15 cellular contexts compared by ENCODE assay signal in the genomic region with DNA sequence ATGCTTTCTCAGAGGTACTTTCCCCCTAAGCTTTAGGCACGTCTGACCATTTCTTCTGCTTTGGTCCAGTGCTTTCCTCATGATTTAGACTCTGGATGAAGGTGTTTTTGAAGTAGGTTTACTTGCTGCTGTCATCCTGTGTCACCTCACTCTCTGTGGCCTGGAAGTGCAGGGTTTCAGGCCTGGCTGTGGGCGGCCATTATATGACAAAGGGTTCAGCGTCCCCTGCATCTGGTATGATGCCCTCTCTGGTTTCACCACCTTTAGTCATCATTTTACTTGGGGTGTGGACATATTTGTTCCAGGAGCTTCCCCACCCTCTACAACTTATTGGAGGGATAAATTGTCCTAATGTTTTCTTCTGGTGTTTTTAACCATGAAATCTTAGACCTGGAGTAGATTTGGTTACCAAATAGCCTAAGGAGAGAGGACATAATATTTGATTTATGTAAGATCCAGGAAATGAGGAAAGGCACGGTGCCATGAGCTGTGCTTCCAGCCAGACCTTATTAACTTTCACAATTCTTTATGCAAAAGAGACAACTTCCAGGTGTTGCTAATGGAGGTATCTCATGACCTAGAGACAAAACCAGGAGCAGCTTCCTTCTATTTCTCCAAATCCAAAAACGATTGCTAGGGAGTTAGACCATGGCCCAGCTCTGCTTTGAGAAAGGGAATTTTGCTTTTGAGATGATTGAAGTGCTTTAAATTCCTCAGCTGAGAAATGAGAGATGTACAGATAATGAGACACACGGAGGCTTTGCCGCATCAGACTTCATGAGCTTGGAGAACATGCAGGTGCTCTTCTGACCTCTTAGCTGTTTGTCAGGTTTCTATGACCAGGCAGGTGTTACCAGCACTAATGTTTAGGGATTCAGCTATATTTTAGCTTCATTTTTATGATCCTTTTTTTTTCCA. TPM values are rescaled to one million over a fixed set of nuclear protein-coding genes. Genes with fewer than 3 reads are reported as not detected.
DNase-seq lines count a peak whose midpoint lies in the region; ATAC-seq, FAIRE-seq and TF ChIP-seq lines count a peak whose summit lies in the region.
"Had no signal": no experiment of that assay in that cellular context is flagged by ENCODE, and none has a peak within 500 bp of the region (broad histone marks: within the 10 kb centered on the region; RNA-seq: fewer than 3 reads in every experiment).

No MANE protein-coding gene starts in this region.

- H2BK120ac ChIP-seq in IMR-90 (ENCODE audit: low read depth, low read length) = no peak overlapping the region

- peaks cover 42 to 70% of the 10 kb centered on the region in 2 experiments for H3K79me1 ChIP-seq in IMR-90 (ENCODE audit: low read depth in 1 of 2, low read length in 2 of 2)

- H2BK20ac ChIP-seq in IMR-90 (ENCODE audit: low read depth, low read length) = no peak overlapping the region

- dilution Hi-C loops in IMR-90 (cut with HindIII; ENCODE audit: low sequenced_read_pairs, unreplicated experiment) = no loop called here

- H3K4me3 Mint-ChIP-seq in nephron progenitor cell = no peak overlapping the region
- H3K4me3 Mint-ChIP-seq: B cell had no signal

- H2AK9ac ChIP-seq in IMR-90 (replicated peaks; ENCODE audit: low read depth, low read length, poor library complexity) = no peak overlapping the region

- H3K4me1 ChIP-seq in A673 (ENCODE audit: insufficient read depth, low read length, poor library complexity, severe bottlenecking) (peaks cover 29% of the 10 kb centered on the region), IMR-90 (ENCODE audit: control insufficient read depth, insufficient read depth, low read length) (peaks cover 13% of the 10 kb centered on the region; the same call in 1 of the 2 replicates), small intestine (ENCODE audit: control insufficient read depth in 2 of 2, insufficient read depth in 1 of 2, low read depth in 1 of 2, low read length in 1 of 2) (peaks cover 0 to 6% of the 10 kb centered on the region in 2 donors)

- no peak for FAIRE-seq in small intestine (lab: Jason Lieb, UNC)

- TF ChIP-seq RAD21 in IMR-90 (IDR thresholded peaks at IDR 0.05; ENCODE audit: low read length) = no peak

- intact Hi-C loops in A673 (cut with micrococcal nuclease; ENCODE audit: unreplicated experiment) (no loop called here), IMR-90 (cut with micrococcal nuclease) (no loop called here)

- H3K36me3 Mint-ChIP-seq in nephron progenitor cell (ENCODE audit: low read depth) = peaks cover 19% of the 10 kb centered on the region

- no peak overlapping the region for H2AFZ ChIP-seq in IMR-90 (replicated peaks; ENCODE audit: low read length, poor library complexity)

- H4K91ac ChIP-seq in IMR-90 (ENCODE audit: insufficient read depth, low read depth, low read length) = no peak overlapping the region

- peaks cover 75% of the 10 kb centered on the region for H4K20me1 ChIP-seq in IMR-90 (ENCODE audit: insufficient read depth, low read length)

- no peak overlapping the region for H4K8ac ChIP-seq in IMR-90 (ENCODE audit: low read depth in 2 of 2, low read length in 2 of 2)

- CTCF ChIA-PET in A673 (lab: Charles Lee) = no interaction called here
- CTCF ChIA-PET in IMR-90 (lab: Yijun Ruan, JAX) = interaction anchor here (1.0 kb wide), 1 partner anchor 11 kb away, joined by 3 read pairs; no protein-coding TSS in a partner anchor

- in situ Hi-C loops in IMR-90 (cut with MboI; ENCODE audit: low sequenced_read_pairs) = no loop called here

- peak overlapping the region; percentile 56 for H3K27ac ChIP-seq in A673 (ENCODE audit: low read depth, low read length, poor library complexity, severe bottlenecking)
- H3K27ac ChIP-seq in IMR-90 (ENCODE audit: insufficient read depth, low read length) = no peak overlapping the region; the same call in 1 of the 2 replicates
- no peak overlapping the region for H3K27ac ChIP-seq in small intestine (ENCODE audit: low read depth in 1 of 2, low read length in 1 of 2)

- no peak overlapping the region for H3K23ac ChIP-seq in IMR-90 (ENCODE audit: low read depth, low read length)

- no peak overlapping the region for H2BK15ac ChIP-seq in IMR-90 (ENCODE audit: low read depth, low read length)

- peak; percentile 30 for DNase-seq in A673 (ENCODE audit: low spot score)
- peak; percentile 41 for DNase-seq in IMR-90
- peak; percentile 33 for DNase-seq in dedifferentiated amniotic fluid mesenchymal stem cell (ENCODE audit: extremely low spot score)
- DNase-seq in nephron progenitor cell = no peak
- DNase-seq in NCI-H2196 treated with DMSO at 0.1 percent for 48 hours (lab: John Stamatoyannopoulos, UW; ENCODE audit: unreplicated experiment) = no peak
- DNase-seq in kidney tubule cell (ENCODE audit: low spot score) = no peak
- DNase-seq in small intestine = no peak
- DNase-seq: activated CD4-positive, CD25-positive, alpha-beta regulatory T cell treated with anti-CD3 and anti-CD28 coated beads, Interleukin-2, amount 50 U/mL, for 72 hours; gastrocnemius medialis; Karpas-422; left colon; NK-92 treated with Interleukin-12 subunit alpha and Interleukin-12 subunit beta, amount 100 ng/mL, for 24 hours; stimulated activated CD4-positive, alpha-beta T cell treated with anti-CD3 and anti-CD28 coated beads, Interleukin-1b, Interleukin-23, amount 100 ng/mL, for 48 hours had no signal

- BruUV-seq in A673 (replicated peaks; lab: Mats Ljungman, UMichigan) (no TSS peak), IMR-90 (replicated peaks; lab: Mats Ljungman, UMichigan) (no TSS peak)

- peaks cover 70% of the 10 kb centered on the region for H3K4me1 Mint-ChIP-seq in nephron progenitor cell

- TF ChIP-seq CTCF in A673 (conservative IDR thresholded peaks at IDR 0.05; ENCODE audit: low read depth, low read length) (no peak), IMR-90 (conservative IDR thresholded peaks at IDR 0.05; ENCODE audit: low read depth, low read length) (no peak), nephron progenitor cell (IDR thresholded peaks at IDR 0.05) (no peak)

- H3K27ac Mint-ChIP-seq in nephron progenitor cell = peak overlapping the region; percentile 5
- H3K27ac Mint-ChIP-seq: B cell had no signal

- H3K9me1 ChIP-seq in IMR-90 (ENCODE audit: insufficient read depth, low read length) = peaks cover 20% of the 10 kb centered on the region

- H3K27me3 ChIP-seq in A673 (replicated peaks; ENCODE audit: insufficient read depth, low read depth, low read length, poor library complexity) = no peaks in the 10 kb centered on the region
- no peaks in the 10 kb centered on the region for H3K27me3 ChIP-seq in IMR-90 (ENCODE audit: control insufficient read depth, insufficient read depth, low read length)
- no peaks in the 10 kb centered on the region for H3K27me3 ChIP-seq in small intestine (ENCODE audit: control insufficient read depth in 2 of 2, insufficient read depth in 2 of 2, low read length in 2 of 2)
- H3K27me3 ChIP-seq: gastrocnemius medialis had no signal

- H3K4me3 ChIP-seq in A673 (ENCODE audit: low read depth, low read length, poor library complexity, severe bottlenecking) (no peak overlapping the region), IMR-90 (ENCODE audit: insufficient read depth, low read depth, low read length) (no peak overlapping the region), small intestine (ENCODE audit: low read depth in 1 of 2, low read length in 2 of 2) (no peak overlapping the region)
- H3K4me3 ChIP-seq: gastrocnemius medialis had no signal

- ATAC-seq in IMR-90 (ENCODE audit: low read depth) (no peak), HG03025 (IDR thresholded peaks at IDR 0.05; ENCODE audit: low FRiP score, unreplicated experiment) (no peak)
- ATAC-seq: left colon had no signal

- H3K9me3 ChIP-seq in A673 (ENCODE audit: low read depth, low read length, poor library complexity, severe bottlenecking) = peaks cover 3% of the 10 kb centered on the region
- no peaks in the 10 kb centered on the region for H3K9me3 ChIP-seq in IMR-90 (ENCODE audit: control insufficient read depth, insufficient read depth, low read length)
- H3K9me3 ChIP-seq in small intestine (ENCODE audit: control insufficient read depth, low read depth) = no peaks in the 10 kb centered on the region
- H3K9me3 ChIP-seq: gastrocnemius medialis had no signal

- 80% methylated on average over 3 of the region's 7 CpGs; no CpG with 5 or more reads in 1 of the 2 experiments for WGBS in IMR-90 (ENCODE audit: extremely low coverage in 2 of 2, insufficient read length in 1 of 2), 2 experiments
- 74 to 85% (median 84%) methylated on average over 7 of the region's 7 CpGs for WGBS in small intestine, 3 donors

- no peaks in the 10 kb centered on the region for H3K9me3 Mint-ChIP-seq in nephron progenitor cell

- no peak overlapping the region for H3K18ac ChIP-seq in IMR-90 (ENCODE audit: low read depth, low read length)

- POLR2A ChIA-PET in A673 (lab: Charles Lee; ENCODE audit: low non-redundant PET) (no interaction called here), IMR-90 (lab: Charles Lee; ENCODE audit: unreplicated experiment) (no interaction called here)

- no peak for TF ChIP-seq POLR2A in IMR-90 (IDR thresholded peaks at IDR 0.05; ENCODE audit: low read depth, low read length)

- H3K27me3 Mint-ChIP-seq in nephron progenitor cell (ENCODE audit: low read depth, poor library complexity) = peaks cover 5% of the 10 kb centered on the region
- H3K27me3 Mint-ChIP-seq: B cell had no signal

- no peak overlapping the region for H3K9ac ChIP-seq in IMR-90 (ENCODE audit: low read depth, low read length)

- H3K36me3 ChIP-seq in A673 (ENCODE audit: insufficient read depth, low read length, poor library complexity, severe bottlenecking) (no peaks in the 10 kb centered on the region), IMR-90 (ENCODE audit: control insufficient read depth, insufficient read depth, low read length) (peaks cover 5% of the 10 kb centered on the region), small intestine (ENCODE audit: control insufficient read depth in 2 of 2, insufficient read depth in 2 of 2, low read length in 2 of 2) (peaks cover 2 to 10% of the 10 kb centered on the region in 2 donors)
- H3K36me3 ChIP-seq: gastrocnemius medialis had no signal

- H4K5ac ChIP-seq in IMR-90 (ENCODE audit: low read depth, low read length) = no peak overlapping the region; the same call in 1 of the 2 replicates

- H2BK5ac ChIP-seq in IMR-90 (ENCODE audit: low read depth, low read length, poor library complexity, severe bottlenecking) = no peak overlapping the region

- no peak overlapping the region for H2AK5ac ChIP-seq in IMR-90 (ENCODE audit: low read depth, low read length)

- H3K4me2 ChIP-seq in IMR-90 (ENCODE audit: low read depth, low read length) = no peak overlapping the region; the same call in 1 of the 2 replicates

- no peak overlapping the region for H3K56ac ChIP-seq in IMR-90 (ENCODE audit: extremely low read depth, insufficient read depth, low read length)

- H3K14ac ChIP-seq in IMR-90 (replicated peaks; ENCODE audit: low read depth, low read length) = no peak overlapping the region

- no peak overlapping the region for H3K4ac ChIP-seq in IMR-90 (ENCODE audit: low read depth, low read length)

RNA-seq across cellular contexts. Expression of a gene that starts 20.9 kb away (rescaled TPM):
- total RNA-seq in A673 (2021) (20.0 and 20.3 TPM in 2 replicates), IMR-90 (2012; rRNA removed) (29.2 and 31.0 TPM in 2 replicates)
- polyA plus RNA-seq in IMR-90 (2012; rRNA removed) (20.7 and 22.2 TPM in 2 replicates), small intestine (10 to 100 TPM; 15.2 to 29.9 (median 16.8) TPM)
- 17.2 and 31.3 TPM in 2 replicates for polyA plus RNA-seq in IMR-90 (2012; cell fraction: cytosol; rRNA removed)
- 18.9 and 19.8 TPM in 2 replicates for polyA plus RNA-seq in IMR-90 (2012; cell fraction: nucleus; rRNA removed; ENCODE audit: low replicate concordance)

RNA-seq across cellular contexts. Expression of a gene that starts 50.2 kb away (rescaled TPM):
- total RNA-seq in A673 (2021) (19.5 and 24.6 TPM in 2 replicates), IMR-90 (2012; rRNA removed) (4.2 and 11.7 TPM in 2 replicates)
- polyA plus RNA-seq in IMR-90 (2012; rRNA removed) (6.9 TPM in 2 replicates), small intestine (10 to 100 TPM in 1 of 3 donors, 1 to 10 TPM in 2; 2.0 to 16.9 (median 4.9) TPM)
- polyA plus RNA-seq in IMR-90 (2012; cell fraction: cytosol; rRNA removed) = 4.3 and 7.5 TPM in 2 replicates
- polyA plus RNA-seq in IMR-90 (2012; cell fraction: nucleus; rRNA removed; ENCODE audit: low replicate concordance) = 11.8 and 18.9 TPM in 2 replicates

RNA-seq across cellular contexts. Expression of a gene that starts 50.4 kb away (rescaled TPM):
- 14.9 and 17.2 TPM in 2 replicates for total RNA-seq in A673 (2021)
- total RNA-seq in IMR-90 (2012; rRNA removed) = 5.0 and 11.7 TPM in 2 replicates
- 12.9 and 14.3 TPM in 2 replicates for polyA plus RNA-seq in IMR-90 (2012; rRNA removed)
- polyA plus RNA-seq in IMR-90 (2012; cell fraction: cytosol; rRNA removed) = 3.5 and 7.4 TPM in 2 replicates
- polyA plus RNA-seq in IMR-90 (2012; cell fraction: nucleus; rRNA removed; ENCODE audit: low replicate concordance) = 1.1 and 4.1 TPM in 2 replicates
- polyA plus RNA-seq in small intestine = 1 to 10 TPM; 3.4 to 8.3 (median 4.9) TPM

Comparison
In these comparisons a context has a peak if more than half of its experiments do, and no peak if none do; other contexts are left out.
1. DNase-seq: peak in A673 (single experiment), IMR-90 (single experiment) and dedifferentiated amniotic fluid mesenchymal stem cell (single experiment); none in nephron progenitor cell (single experiment), NCI-H2196 treated with DMSO at 0.1 percent for 48 hours (single experiment), kidney tubule cell (single experiment) and small intestine (single experiment).